ENCODE assay signal across 14 cellular contexts in the genomic region with DNA sequence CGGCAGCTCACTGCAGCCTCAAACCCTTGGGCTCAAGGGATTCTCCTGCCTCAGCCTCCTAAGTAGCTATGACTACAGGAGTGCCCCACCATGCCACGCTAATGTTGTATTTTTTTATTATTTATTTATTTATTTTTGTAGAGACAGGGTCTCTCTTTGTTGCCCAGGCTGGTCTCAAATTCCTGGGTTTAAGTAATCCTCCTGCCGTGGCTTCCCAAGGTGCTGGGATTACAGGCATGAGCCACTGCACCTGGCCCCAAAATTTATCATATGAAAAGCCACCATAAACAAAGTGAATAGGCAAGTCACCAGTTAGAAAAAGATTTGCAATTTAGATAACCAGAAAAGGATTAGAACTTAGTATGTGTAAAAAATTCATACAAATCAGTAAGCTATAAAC.
A peak's percentile ranks its signal among the peaks of the same experiment; 100 is the strongest.
DNase-seq lines count a peak whose midpoint lies in the region; ATAC-seq and TF ChIP-seq lines count a peak whose summit lies in the region.
"Had no signal": no experiment of that assay in that cellular context is flagged by ENCODE, and none has a peak within 500 bp of the region (broad histone marks: within the 10 kb centered on the region; RNA-seq: fewer than 3 reads in every experiment).

No MANE protein-coding gene starts in this region.

- H3K27ac ChIP-seq in SJCRH30: no peak overlapping the region
- peak overlapping the region; percentile 68 to 72 for H3K27ac ChIP-seq in coronary artery
- H3K27ac ChIP-seq in esophagus squamous epithelium: peak overlapping the region in 3 of 4 donors; percentile 62 to 72 (median 68)
- H3K27ac ChIP-seq in stomach: peak overlapping the region in 3 of 5 donors; percentile 63 to 72 (median 64)
- peak overlapping the region in 2 of 4 donors; percentile 49 to 57 for H3K27ac ChIP-seq in transverse colon
- H3K27ac ChIP-seq: BLaER1 treated with 17β-estradiol and CSF1 and Interleukin-3, amounts not matched to agents 10 nM and 100 nM; GM23248 had no signal

- H3K27me3 ChIP-seq in SJCRH30 (no peaks in the 10 kb centered on the region), esophagus squamous epithelium (no peaks in the 10 kb centered on the region), stomach (no peaks in the 10 kb centered on the region), transverse colon (no peaks in the 10 kb centered on the region)
- H3K27me3 ChIP-seq: BLaER1 treated with 17β-estradiol and CSF1 and Interleukin-3, amounts not matched to agents 10 nM and 100 nM had no signal

- TF ChIP-seq CTCF in coronary artery (IDR thresholded peaks at IDR 0.05) (no peak), esophagus squamous epithelium (IDR thresholded peaks at IDR 0.05) (no peak), stomach (IDR thresholded peaks at IDR 0.05) (no peak), transverse colon (IDR thresholded peaks at IDR 0.05) (no peak)

- no peaks in the 10 kb centered on the region for H3K9me3 ChIP-seq in SJCRH30 (replicated peaks)
- no peaks in the 10 kb centered on the region for H3K9me3 ChIP-seq in esophagus squamous epithelium
- no peaks in the 10 kb centered on the region for H3K9me3 ChIP-seq in stomach
- no peaks in the 10 kb centered on the region for H3K9me3 ChIP-seq in transverse colon
- H3K9me3 ChIP-seq: BLaER1 treated with 17β-estradiol and CSF1 and Interleukin-3, amounts not matched to agents 10 nM and 100 nM had no signal

- no peak for ATAC-seq in HG03342 (IDR thresholded peaks at IDR 0.05; ENCODE audit: unreplicated experiment)
- ATAC-seq: CD8-positive, alpha-beta T cell; HepG2 had no signal

- in situ Hi-C loops in transverse colon (cut with MboI; ENCODE audit: low pct_ligation_motif_present in 1 of 4, low pct_unique_long_range_greater_than_20kb in 1 of 4, low sequenced_read_pairs in 3 of 4): no loop called here

- peak; percentile 17 to 51 for DNase-seq in SJCRH30
- DNase-seq in coronary artery (ENCODE audit: low spot score): no peak
- no peak for DNase-seq in esophagus squamous epithelium (lab: John Stamatoyannopoulos, UW)
- DNase-seq in stomach: no peak
- no peak for DNase-seq in transverse colon
- DNase-seq in COR-L47 (lab: John Stamatoyannopoulos, UW): no peak
- DNase-seq in NCI-H69 (lab: John Stamatoyannopoulos, UW): no peak
- DNase-seq: CD8-positive, alpha-beta T cell; DMS 273 treated with DMSO at 0.1 percent for 48 hours; GM23248; H7 had no signal

- H3K36me3 ChIP-seq in SJCRH30 (no peaks in the 10 kb centered on the region), esophagus squamous epithelium (no peaks in the 10 kb centered on the region), stomach (no peaks in the 10 kb centered on the region), transverse colon (no peaks in the 10 kb centered on the region)
- H3K36me3 ChIP-seq: BLaER1 treated with 17β-estradiol and CSF1 and Interleukin-3, amounts not matched to agents 10 nM and 100 nM had no signal

- TF ChIP-seq POLR2A in esophagus squamous epithelium (IDR thresholded peaks at IDR 0.05) (no peak), stomach (IDR thresholded peaks at IDR 0.05) (no peak), transverse colon (IDR thresholded peaks at IDR 0.05) (no peak)

- WGBS in esophagus squamous epithelium, 2 donors: 76 to 86% methylated on average over 2 to 3 of the region's 3 CpGs
- 77 to 87% (median 81%) methylated on average over 3 of the region's 3 CpGs for WGBS in stomach, 5 donors
- WGBS in transverse colon (ENCODE audit: low coverage in 1 of 2), 2 donors: 76 to 94% methylated on average over 2 to 3 of the region's 3 CpGs

- intact Hi-C loops in esophagus squamous epithelium (cut with DNase I): no loop called here
- intact Hi-C loops in stomach (cut with DNase I; ENCODE audit: low total_unique reads): no loop called here
- intact Hi-C loops in transverse colon (cut with DNase I; ENCODE audit: low total_unique reads): no loop called here

- H3K4me3 ChIP-seq in SJCRH30: no peak overlapping the region
- no peak overlapping the region for H3K4me3 ChIP-seq in coronary artery
- no peak overlapping the region for H3K4me3 ChIP-seq in esophagus squamous epithelium
- H3K4me3 ChIP-seq in stomach: no peak overlapping the region
- no peak overlapping the region for H3K4me3 ChIP-seq in transverse colon
- H3K4me3 ChIP-seq: BLaER1 treated with 17β-estradiol and CSF1 and Interleukin-3, amounts not matched to agents 10 nM and 100 nM; GM23248 had no signal

- peaks cover 6% of the 10 kb centered on the region; the same call in 1 of the 2 replicates for H3K4me1 ChIP-seq in SJCRH30
- H3K4me1 ChIP-seq in esophagus squamous epithelium: peaks cover 0 to 27% (median 5%) of the 10 kb centered on the region in 3 donors
- peaks cover 0 to 60% (median 44%) of the 10 kb centered on the region in 4 donors for H3K4me1 ChIP-seq in stomach
- H3K4me1 ChIP-seq in transverse colon: peaks cover 0 to 23% (median 14%) of the 10 kb centered on the region in 4 donors
- H3K4me1 ChIP-seq: BLaER1 treated with 17β-estradiol and CSF1 and Interleukin-3, amounts not matched to agents 10 nM and 100 nM had no signal

- TF ChIP-seq EP300 in stomach (IDR thresholded peaks at IDR 0.05) (no peak), transverse colon (IDR thresholded peaks at IDR 0.05; ENCODE audit: low read depth) (no peak)

Comparison
In these comparisons a context has a peak if more than half of its experiments do, and no peak if none do; other contexts are left out.
1. DNase-seq: peak in SJCRH30 (2 of 2); none in coronary artery (single experiment), esophagus squamous epithelium (single experiment), stomach (single experiment), transverse colon (single experiment), COR-L47 (single experiment) and NCI-H69 (single experiment).